ENCODE assay signal across 33 cellular contexts in the genomic region with DNA sequence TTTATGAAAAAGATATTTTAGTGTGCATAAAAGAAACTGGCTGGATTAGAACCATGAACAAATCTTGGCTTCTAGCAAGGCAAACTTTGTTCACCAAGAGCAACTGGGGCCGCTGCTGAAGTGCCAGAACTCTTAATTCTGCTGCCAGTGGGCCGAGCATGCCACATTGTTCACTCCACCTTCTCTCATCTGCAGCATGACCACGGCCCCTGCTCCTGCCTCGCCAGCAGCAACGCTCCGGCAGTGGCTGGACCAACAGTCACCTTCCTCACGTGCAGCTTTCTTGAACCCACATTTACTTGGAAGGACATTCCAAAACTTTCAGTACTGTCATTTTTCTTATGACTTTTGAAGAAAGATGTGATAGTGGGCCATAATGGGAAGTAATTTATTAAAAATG.
"Had no signal": no experiment of that assay in that cellular context is flagged by ENCODE, and none has a peak within 500 bp of the region (broad histone marks: within the 10 kb centered on the region; RNA-seq: fewer than 3 reads in every experiment).

No MANE protein-coding gene starts in this region.

- H3K4me2 ChIP-seq: PC-9 had no signal

- H3K36me3 ChIP-seq: ascending aorta, WERI-Rb-1 had no signal

- H3K9me3 Mint-ChIP-seq: activated CD4-positive, alpha-beta T cell treated with anti-CD3 and anti-CD28 coated beads, Interleukin-2, amount 10 ng/mL, durations not matched to agents 24 days and 14 days; activated naive CD4-positive, alpha-beta T cell treated with anti-CD3 and anti-CD28 coated beads, Interleukin-2, amount 50 U/mL, for 24 hours; activated naive CD8-positive, alpha-beta T cell treated with anti-CD3 and anti-CD28 coated beads, Interleukin-2, amount 10 ng/mL, durations not matched to agents 7 days and 5 days; activated T-cell treated with anti-CD3 and anti-CD28 coated beads, Interleukin-2, amount 50 U/mL, for 24 hours; activated T-helper 2 cell treated with anti-CD3 and anti-CD28 coated beads, Interferon-gamma antibody, Interleukin-2, Interleukin-4, amounts not matched to agents 10 μg/mL and 5 μg/mL and 100 μg/mL, durations not matched to agents 14 hours and 24 hours and 36 hours had no signal

- H2AFZ ChIP-seq: PC-9 had no signal

- H3K4me3 ChIP-seq: ascending aorta, PC-9 had no signal

- H3K27ac Mint-ChIP-seq: activated CD4-positive, alpha-beta T cell treated with anti-CD3 and anti-CD28 coated beads, Interleukin-2, amount 10 ng/mL, durations not matched to agents 24 days and 14 days; activated CD8-positive, alpha-beta T cell treated with anti-CD3 and anti-CD28 coated beads, Interleukin-2, amount 10 ng/mL, durations not matched to agents 7 days and 5 days; activated naive CD4-positive, alpha-beta T cell treated with anti-CD3 and anti-CD28 coated beads, Interleukin-2, amount 50 U/mL, for 24 hours; activated naive CD8-positive, alpha-beta T cell treated with anti-CD3 and anti-CD28 coated beads, Interleukin-2, amount 10 ng/mL, durations not matched to agents 7 days and 5 days; activated T-cell treated with anti-CD3 and anti-CD28 coated beads, Interleukin-2, amount 50 U/mL, for 24 hours; activated T-helper 2 cell treated with anti-CD3 and anti-CD28 coated beads, Interferon-gamma antibody, Interleukin-2, Interleukin-4, amounts not matched to agents 10 μg/mL and 5 μg/mL and 100 μg/mL, durations not matched to agents 14 hours and 24 hours and 36 hours had no signal

- H3K27ac ChIP-seq: PC-9, RWPE1, WERI-Rb-1 had no signal

- DNase-seq: activated CD4-positive, alpha-beta T cell treated with anti-CD3 and anti-CD28 coated beads, Interleukin-2, amount 10 ng/mL, durations not matched to agents 24 days and 14 days; activated CD4-positive, alpha-beta T cell treated with anti-CD3 and anti-CD28 coated beads, Interleukin-2, amount 50 U/mL, for 48 hours; activated CD4-positive, CD25-positive, alpha-beta regulatory T cell; activated CD8-positive, alpha-beta T cell treated with anti-CD3 and anti-CD28 coated beads, Interleukin-2, amount 10 ng/mL, durations not matched to agents 7 days and 5 days; activated gamma-delta T cell; activated naive CD4-positive, alpha-beta T cell treated with Interleukin-2 at 50 U/mL for 16 hours; activated naive CD8-positive, alpha-beta T cell treated with anti-CD3 and anti-CD28 coated beads, Interleukin-2, amount 10 ng/mL, durations not matched to agents 7 days and 5 days; activated T-cell treated with anti-CD3 and anti-CD28 coated beads, Interleukin-2, amount 50 U/mL, for 24 hours; amygdala; Kasumi-1; KG1; MM.1S; MV-4-11; NCI-H1092; NCI-H1436 treated with DMSO at 0.1 percent for 48 hours; NCI-H187; NCI-H2029 treated with DMSO at 0.1 percent for 48 hours; NCI-H2107; NCI-H2171; NCI-H510A; NCI-H526; NCI-H748 treated with DMSO at 0.1 percent for 48 hours; NK-92 treated with Interleukin-12 subunit alpha and Interleukin-12 subunit beta, amount 100 ng/mL, for 24 hours; PC-9; Right ventricle myocardium superior; SW 1271; T-helper 1 cell; T1000; WERI-Rb-1 had no signal

- H3K27me3 ChIP-seq: ascending aorta had no signal

- H3K36me3 Mint-ChIP-seq: activated naive CD4-positive, alpha-beta T cell treated with anti-CD3 and anti-CD28 coated beads, Interleukin-2, amount 50 U/mL, for 24 hours; activated naive CD8-positive, alpha-beta T cell treated with anti-CD3 and anti-CD28 coated beads, Interleukin-2, amount 10 ng/mL, durations not matched to agents 7 days and 5 days had no signal

- H3K4me3 Mint-ChIP-seq: activated CD4-positive, alpha-beta T cell treated with anti-CD3 and anti-CD28 coated beads, Interleukin-2, amount 10 ng/mL, durations not matched to agents 24 days and 14 days; activated CD8-positive, alpha-beta T cell treated with anti-CD3 and anti-CD28 coated beads, Interleukin-2, amount 10 ng/mL, durations not matched to agents 7 days and 5 days; activated naive CD4-positive, alpha-beta T cell treated with anti-CD3 and anti-CD28 coated beads, Interleukin-2, amount 50 U/mL, for 24 hours; activated naive CD8-positive, alpha-beta T cell treated with anti-CD3 and anti-CD28 coated beads, Interleukin-2, amount 10 ng/mL, durations not matched to agents 7 days and 5 days; activated T-cell treated with anti-CD3 and anti-CD28 coated beads, Interleukin-2, amount 50 U/mL, for 24 hours had no signal

- ATAC-seq: activated CD8-positive, alpha-beta T cell treated with anti-CD3 and anti-CD28 coated beads, Interleukin-2, amount 10 ng/mL, durations not matched to agents 7 days and 5 days had no signal

- H3K27me3 Mint-ChIP-seq: activated CD4-positive, alpha-beta T cell treated with anti-CD3 and anti-CD28 coated beads, Interleukin-2, amount 10 ng/mL, durations not matched to agents 24 days and 14 days; activated naive CD8-positive, alpha-beta T cell treated with anti-CD3 and anti-CD28 coated beads, Interleukin-2, amount 10 ng/mL, durations not matched to agents 7 days and 5 days had no signal

- H3K4me1 Mint-ChIP-seq: activated CD4-positive, alpha-beta T cell treated with anti-CD3 and anti-CD28 coated beads, Interleukin-2, amount 10 ng/mL, durations not matched to agents 24 days and 14 days; activated naive CD4-positive, alpha-beta T cell treated with anti-CD3 and anti-CD28 coated beads, Interleukin-2, amount 50 U/mL, for 24 hours; activated naive CD8-positive, alpha-beta T cell treated with anti-CD3 and anti-CD28 coated beads, Interleukin-2, amount 10 ng/mL, durations not matched to agents 7 days and 5 days had no signal

- H3K9me3 ChIP-seq: ascending aorta had no signal
